Comparison of ENCODE assay signal across 1 cellular context in genomic region chr12:93938317-93938716, GRCh38.
TF ChIP-seq lines count a peak whose summit lies in the region.

No MANE protein-coding gene starts in this region.

TF ChIP-seq in K562, 482 proteins besides CTCF, POLR2A, EP300 and RAD21 (continued from another document and continues in another):
- TF ChIP-seq PKNOX1 (IDR thresholded peaks at IDR 0.05) (no peak), ZNF146 (CRISPR knock-in tag; IDR thresholded peaks at IDR 0.05; ENCODE audit: unreplicated experiment) (no peak), SOX6 (IDR thresholded peaks at IDR 0.05) (peak; percentile 67), TSC22D4 (tag; IDR thresholded peaks at IDR 0.05) (no peak), OTX1 (CRISPR knock-in tag; IDR thresholded peaks at IDR 0.05) (peak; percentile 37; the same call in 1 of the 2 replicates), ZNF354B (CRISPR knock-in tag; IDR thresholded peaks at IDR 0.05) (peak; percentile 55; the same call in 1 of the 2 replicates), NFYB (IDR thresholded peaks at IDR 0.05; ENCODE audit: extremely low read depth, insufficient read length) (no peak), SMAD4 (CRISPR knock-in tag; conservative IDR thresholded peaks at IDR 0.05) (peak; percentile 25), TRIM25 (IDR thresholded peaks at IDR 0.05; ENCODE audit: borderline replicate concordance) (no peak), CTBP1 (IDR thresholded peaks at IDR 0.05; ENCODE audit: borderline replicate concordance) (peak; percentile 62; the same call in 1 of the 2 replicates), RBBP5 (IDR thresholded peaks at IDR 0.05; ENCODE audit: borderline replicate concordance, insufficient read depth, low read length, poor library complexity, severe bottlenecking) (no peak), RCOR1 (IDR thresholded peaks at IDR 0.05; ENCODE audit: borderline replicate concordance in 1 of 2, low read depth in 2 of 2, low read length in 2 of 2) (peak in 1 of 2 experiments; percentile 93; a peak in 3 of 4 replicates), SIN3A (IDR thresholded peaks at IDR 0.05; ENCODE audit: borderline replicate concordance in 2 of 2, control insufficient read depth in 1 of 2, low read depth in 2 of 2, low read length in 2 of 2) (no peak), ZC3H4 (CRISPR knock-in tag; IDR thresholded peaks at IDR 0.05; ENCODE audit: borderline replicate concordance) (no peak), SMAD1 (IDR thresholded peaks at IDR 0.05; ENCODE audit: low read depth, low read length, partially characterized antibody) (no peak), GTF2A2 (tag; IDR thresholded peaks at IDR 0.05) (no peak), ZNF785 (CRISPR knock-in tag; IDR thresholded peaks at IDR 0.05) (no peak), MTA2 (IDR thresholded peaks at IDR 0.05; ENCODE audit: low read depth) (peak; percentile 57; the same call in 1 of the 2 replicates), IRF2 (CRISPR knock-in tag; IDR thresholded peaks at IDR 0.05) (no peak), TEAD4 (IDR thresholded peaks at IDR 0.05; ENCODE audit: low read length) (peak; percentile 86; the same call in 1 of the 2 replicates), TEAD4 (CRISPR knock-in tag; IDR thresholded peaks at IDR 0.05; ENCODE audit: borderline replicate concordance) (no peak), ZNF121 (CRISPR knock-in tag; conservative IDR thresholded peaks at IDR 0.05) (no peak), ZEB2 (IDR thresholded peaks at IDR 0.05) (no peak), HNRNPK (IDR thresholded peaks at IDR 0.05; ENCODE audit: low read depth, low read length, poor library complexity, severe bottlenecking) (no peak), ZC3H8 (IDR thresholded peaks at IDR 0.05) (no peak), USF2 (CRISPR knock-in tag; IDR thresholded peaks at IDR 0.05) (peak; percentile 69), GABPB2 (CRISPR knock-in tag; conservative IDR thresholded peaks at IDR 0.05) (no peak), POLR3G (IDR thresholded peaks at IDR 0.05; ENCODE audit: extremely low read depth, insufficient read length, insufficient replicate concordance) (no peak), SMAD2 (IDR thresholded peaks at IDR 0.05; ENCODE audit: low read depth, low read length) (no peak), RBM34 (IDR thresholded peaks at IDR 0.05; ENCODE audit: borderline replicate concordance, insufficient read depth, low read length) (no peak), SMARCA4 (IDR thresholded peaks at IDR 0.05) (peak; percentile 23; the same call in 1 of the 2 replicates), MNT (conservative IDR thresholded peaks at IDR 0.05) (peak in 1 of 2 experiments; percentile 59; a peak in 2 of 4 replicates), CSDE1 (IDR thresholded peaks at IDR 0.05) (no peak), KAT8 (IDR thresholded peaks at IDR 0.05; ENCODE audit: low read depth) (no peak), HDAC8 (tag; IDR thresholded peaks at IDR 0.05) (no peak), SMARCC2 (IDR thresholded peaks at IDR 0.05; ENCODE audit: low read depth) (no peak), MBD2 (IDR thresholded peaks at IDR 0.05; ENCODE audit: borderline replicate concordance, low read depth) (no peak), MCM7 (IDR thresholded peaks at IDR 0.05) (no peak), FOXJ3 (CRISPR knock-in tag; IDR thresholded peaks at IDR 0.05) (no peak), KDM4B (IDR thresholded peaks at IDR 0.05; ENCODE audit: borderline replicate concordance in 2 of 2, low read depth in 1 of 2) (no peak), ZKSCAN3 (CRISPR knock-in tag; IDR thresholded peaks at IDR 0.05) (no peak), CHD4 (IDR thresholded peaks at IDR 0.05; ENCODE audit: insufficient read depth, insufficient replicate concordance, low read depth, low read length, poor library complexity, severe bottlenecking) (no peak), MYC (IDR thresholded peaks at IDR 0.05; ENCODE audit: low read depth, low read length) (peak; percentile 88), MYC (CRISPR knock-in tag; IDR thresholded peaks at IDR 0.05; ENCODE audit: borderline replicate concordance, low read depth) (no peak), ZFX (CRISPR knock-in tag; IDR thresholded peaks at IDR 0.05) (no peak), BHLHE40 (IDR thresholded peaks at IDR 0.05; ENCODE audit: low read length) (peak; percentile 9; the same call in 1 of the 2 replicates), MEF2D (tag; conservative IDR thresholded peaks at IDR 0.05; ENCODE audit: low read depth) (peak; percentile 14; the same call in 1 of the 2 replicates), CAMTA2 (CRISPR knock-in tag; conservative IDR thresholded peaks at IDR 0.05) (no peak), HOXB6 (CRISPR knock-in tag; IDR thresholded peaks at IDR 0.05; ENCODE audit: borderline replicate concordance) (no peak), HNRNPH1 (optimal IDR thresholded peaks at IDR 0.05; ENCODE audit: low read depth, low read length) (no peak), ZNF444 (CRISPR knock-in tag; IDR thresholded peaks at IDR 0.05) (no peak), TRIM28 (IDR thresholded peaks at IDR 0.05) (no peak), ZNF324 (CRISPR knock-in tag; IDR thresholded peaks at IDR 0.05) (no peak), SETDB1 (IDR thresholded peaks at IDR 0.05; ENCODE audit: low read length) (no peak), GABPB1 (CRISPR knock-in tag; IDR thresholded peaks at IDR 0.05) (no peak)
- TF ChIP-seq, protein P1, sequence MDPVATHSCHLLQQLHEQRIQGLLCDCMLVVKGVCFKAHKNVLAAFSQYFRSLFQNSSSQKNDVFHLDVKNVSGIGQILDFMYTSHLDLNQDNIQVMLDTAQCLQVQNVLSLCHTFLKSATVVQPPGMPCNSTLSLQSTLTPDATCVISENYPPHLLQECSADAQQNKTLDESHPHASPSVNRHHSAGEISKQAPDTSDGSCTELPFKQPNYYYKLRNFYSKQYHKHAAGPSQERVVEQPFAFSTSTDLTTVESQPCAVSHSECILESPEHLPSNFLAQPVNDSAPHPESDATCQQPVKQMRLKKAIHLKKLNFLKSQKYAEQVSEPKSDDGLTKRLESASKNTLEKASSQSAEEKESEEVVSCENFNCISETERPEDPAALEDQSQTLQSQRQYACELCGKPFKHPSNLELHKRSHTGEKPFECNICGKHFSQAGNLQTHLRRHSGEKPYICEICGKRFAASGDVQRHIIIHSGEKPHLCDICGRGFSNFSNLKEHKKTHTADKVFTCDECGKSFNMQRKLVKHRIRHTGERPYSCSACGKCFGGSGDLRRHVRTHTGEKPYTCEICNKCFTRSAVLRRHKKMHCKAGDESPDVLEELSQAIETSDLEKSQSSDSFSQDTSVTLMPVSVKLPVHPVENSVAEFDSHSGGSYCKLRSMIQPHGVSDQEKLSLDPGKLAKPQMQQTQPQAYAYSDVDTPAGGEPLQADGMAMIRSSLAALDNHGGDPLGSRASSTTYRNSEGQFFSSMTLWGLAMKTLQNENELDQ (CRISPR knock-in tag; IDR thresholded peaks at IDR 0.05; ENCODE audit: borderline replicate concordance) = no peak
- TF ChIP-seq, protein P2, sequence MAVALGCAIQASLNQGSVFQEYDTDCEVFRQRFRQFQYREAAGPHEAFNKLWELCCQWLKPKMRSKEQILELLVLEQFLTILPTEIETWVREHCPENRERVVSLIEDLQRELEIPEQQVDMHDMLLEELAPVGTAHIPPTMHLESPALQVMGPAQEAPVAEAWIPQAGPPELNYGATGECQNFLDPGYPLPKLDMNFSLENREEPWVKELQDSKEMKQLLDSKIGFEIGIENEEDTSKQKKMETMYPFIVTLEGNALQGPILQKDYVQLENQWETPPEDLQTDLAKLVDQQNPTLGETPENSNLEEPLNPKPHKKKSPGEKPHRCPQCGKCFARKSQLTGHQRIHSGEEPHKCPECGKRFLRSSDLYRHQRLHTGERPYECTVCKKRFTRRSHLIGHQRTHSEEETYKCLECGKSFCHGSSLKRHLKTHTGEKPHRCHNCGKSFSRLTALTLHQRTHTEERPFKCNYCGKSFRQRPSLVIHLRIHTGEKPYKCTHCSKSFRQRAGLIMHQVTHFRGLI (CRISPR knock-in tag; IDR thresholded peaks at IDR 0.05) = 0 out of 2 replicates have a peak, but pooled peaks have one; percentile 7
- TF ChIP-seq, protein P3, sequence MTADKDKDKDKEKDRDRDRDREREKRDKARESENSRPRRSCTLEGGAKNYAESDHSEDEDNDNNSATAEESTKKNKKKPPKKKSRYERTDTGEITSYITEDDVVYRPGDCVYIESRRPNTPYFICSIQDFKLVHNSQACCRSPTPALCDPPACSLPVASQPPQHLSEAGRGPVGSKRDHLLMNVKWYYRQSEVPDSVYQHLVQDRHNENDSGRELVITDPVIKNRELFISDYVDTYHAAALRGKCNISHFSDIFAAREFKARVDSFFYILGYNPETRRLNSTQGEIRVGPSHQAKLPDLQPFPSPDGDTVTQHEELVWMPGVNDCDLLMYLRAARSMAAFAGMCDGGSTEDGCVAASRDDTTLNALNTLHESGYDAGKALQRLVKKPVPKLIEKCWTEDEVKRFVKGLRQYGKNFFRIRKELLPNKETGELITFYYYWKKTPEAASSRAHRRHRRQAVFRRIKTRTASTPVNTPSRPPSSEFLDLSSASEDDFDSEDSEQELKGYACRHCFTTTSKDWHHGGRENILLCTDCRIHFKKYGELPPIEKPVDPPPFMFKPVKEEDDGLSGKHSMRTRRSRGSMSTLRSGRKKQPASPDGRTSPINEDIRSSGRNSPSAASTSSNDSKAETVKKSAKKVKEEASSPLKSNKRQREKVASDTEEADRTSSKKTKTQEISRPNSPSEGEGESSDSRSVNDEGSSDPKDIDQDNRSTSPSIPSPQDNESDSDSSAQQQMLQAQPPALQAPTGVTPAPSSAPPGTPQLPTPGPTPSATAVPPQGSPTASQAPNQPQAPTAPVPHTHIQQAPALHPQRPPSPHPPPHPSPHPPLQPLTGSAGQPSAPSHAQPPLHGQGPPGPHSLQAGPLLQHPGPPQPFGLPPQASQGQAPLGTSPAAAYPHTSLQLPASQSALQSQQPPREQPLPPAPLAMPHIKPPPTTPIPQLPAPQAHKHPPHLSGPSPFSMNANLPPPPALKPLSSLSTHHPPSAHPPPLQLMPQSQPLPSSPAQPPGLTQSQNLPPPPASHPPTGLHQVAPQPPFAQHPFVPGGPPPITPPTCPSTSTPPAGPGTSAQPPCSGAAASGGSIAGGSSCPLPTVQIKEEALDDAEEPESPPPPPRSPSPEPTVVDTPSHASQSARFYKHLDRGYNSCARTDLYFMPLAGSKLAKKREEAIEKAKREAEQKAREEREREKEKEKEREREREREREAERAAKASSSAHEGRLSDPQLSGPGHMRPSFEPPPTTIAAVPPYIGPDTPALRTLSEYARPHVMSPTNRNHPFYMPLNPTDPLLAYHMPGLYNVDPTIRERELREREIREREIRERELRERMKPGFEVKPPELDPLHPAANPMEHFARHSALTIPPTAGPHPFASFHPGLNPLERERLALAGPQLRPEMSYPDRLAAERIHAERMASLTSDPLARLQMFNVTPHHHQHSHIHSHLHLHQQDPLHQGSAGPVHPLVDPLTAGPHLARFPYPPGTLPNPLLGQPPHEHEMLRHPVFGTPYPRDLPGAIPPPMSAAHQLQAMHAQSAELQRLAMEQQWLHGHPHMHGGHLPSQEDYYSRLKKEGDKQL (CRISPR knock-in tag; IDR thresholded peaks at IDR 0.05; ENCODE audit: borderline replicate concordance) = no peak
- TF ChIP-seq, protein P4, sequence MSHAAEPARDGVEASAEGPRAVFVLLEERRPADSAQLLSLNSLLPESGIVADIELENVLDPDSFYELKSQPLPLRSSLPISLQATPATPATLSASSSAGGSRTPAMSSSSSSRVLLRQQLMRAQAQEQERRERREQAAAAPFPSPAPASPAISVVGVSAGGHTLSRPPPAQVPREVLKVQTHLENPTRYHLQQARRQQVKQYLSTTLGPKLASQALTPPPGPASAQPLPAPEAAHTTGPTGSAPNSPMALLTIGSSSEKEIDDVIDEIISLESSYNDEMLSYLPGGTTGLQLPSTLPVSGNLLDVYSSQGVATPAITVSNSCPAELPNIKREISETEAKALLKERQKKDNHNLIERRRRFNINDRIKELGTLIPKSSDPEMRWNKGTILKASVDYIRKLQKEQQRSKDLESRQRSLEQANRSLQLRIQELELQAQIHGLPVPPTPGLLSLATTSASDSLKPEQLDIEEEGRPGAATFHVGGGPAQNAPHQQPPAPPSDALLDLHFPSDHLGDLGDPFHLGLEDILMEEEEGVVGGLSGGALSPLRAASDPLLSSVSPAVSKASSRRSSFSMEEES (CRISPR knock-in tag; IDR thresholded peaks at IDR 0.05) = 0 out of 2 replicates have a peak, but pooled peaks have one; percentile 22
